ENCODE assay signal across 25 cellular contexts in the genomic region with DNA sequence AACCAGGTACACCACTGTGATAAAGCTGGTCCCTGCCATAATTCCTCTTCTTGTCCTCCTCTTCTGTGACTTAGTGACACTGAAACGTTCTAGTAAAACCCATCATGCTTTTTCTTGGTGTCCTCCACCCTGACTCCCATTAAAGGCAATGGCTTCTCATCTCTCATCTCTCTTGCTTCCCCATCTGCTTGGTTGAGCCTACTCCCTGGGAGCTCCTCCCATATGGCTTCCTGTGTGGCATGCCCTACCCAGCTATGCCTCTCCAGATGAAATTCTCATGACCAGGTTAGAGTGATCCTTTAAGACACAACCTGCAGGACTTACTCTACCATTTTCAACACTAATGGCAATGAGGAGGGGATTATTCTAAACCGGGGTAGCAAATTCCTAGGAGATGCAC. TPM values are rescaled to one million over a fixed set of nuclear protein-coding genes. Genes with fewer than 3 reads are reported as not detected.
DNase-seq lines count a peak whose midpoint lies in the region; FAIRE-seq and TF ChIP-seq lines count a peak whose summit lies in the region.
"Had no signal": no experiment of that assay in that cellular context is flagged by ENCODE, and none has a peak within 500 bp of the region (broad histone marks: within the 10 kb centered on the region; RNA-seq: fewer than 3 reads in every experiment).

No MANE protein-coding gene starts in this region.

- no peak overlapping the region for H3K9ac ChIP-seq in H1 (replicated peaks in 1 of 4; ENCODE audit: extremely low read depth in 1 of 4, low read depth in 3 of 4, low read length in 3 of 4)
- H3K9ac ChIP-seq in neural progenitor cell: no peak overlapping the region
- H3K9ac ChIP-seq: SK-N-SH had no signal

- no peak overlapping the region for H2BK12ac ChIP-seq in H1 (ENCODE audit: low read depth, low read length)

- no peak for TF ChIP-seq POLR2A in H1 (IDR thresholded peaks at IDR 0.05; ENCODE audit: control extremely low read depth in 1 of 2, low read depth in 2 of 2, low read length in 2 of 2)

- H3K4ac ChIP-seq in H1 (replicated peaks; ENCODE audit: insufficient read length, low read depth, low read length): no peak overlapping the region

- peaks cover 9% of the 10 kb centered on the region for H3K9me3 Mint-ChIP-seq in activated CD4-positive, alpha-beta memory T cell treated with anti-CD3 and anti-CD28 coated beads for 36 hours
- H3K9me3 Mint-ChIP-seq in neural progenitor cell: no peaks in the 10 kb centered on the region

- no peak overlapping the region for H3K14ac ChIP-seq in H1 (ENCODE audit: insufficient read length)

- H3K27ac ChIP-seq in H1 (ENCODE audit: low read depth, low read length) (no peak overlapping the region), neural progenitor cell (no peak overlapping the region)
- H3K27ac ChIP-seq: foreskin keratinocyte, RWPE1, tibial nerve had no signal

- peak; percentile 57 for DNase-seq in activated effector memory CD4-positive, alpha-beta T cell treated with anti-CD3 and anti-CD28 coated beads, Interleukin-2, amount 50 U/mL, for 16 hours
- DNase-seq in activated effector memory CD4-positive, alpha-beta T cell treated with Interleukin-2 at 50 U/mL for 16 hours: no peak
- peak; percentile 57 for DNase-seq in Jurkat, Clone E6-1 (ENCODE audit: low read depth, low spot score)
- DNase-seq in activated CD4-positive, alpha-beta memory T cell treated with anti-CD3 and anti-CD28 coated beads for 36 hours: no peak
- DNase-seq in H1 (ENCODE audit: low read depth in 1 of 2, low spot score in 2 of 2) (no peak), NCI-H2107 treated with DMSO at 0.1 percent for 48 hours (lab: John Stamatoyannopoulos, UW; ENCODE audit: unreplicated experiment) (no peak), neural progenitor cell (ENCODE audit: low spot score) (no peak)
- DNase-seq: activated CD4-positive, alpha-beta T cell treated with anti-CD3 and anti-CD28 coated beads for 48 hours; anterior cingulate cortex; Caco-2; caudate nucleus; erythroblast; foreskin keratinocyte; hippocampal formation; mucosa of descending colon; NCI-H187; SK-N-SH had no signal

- H3K9me3 ChIP-seq in H1 (ENCODE audit: insufficient read depth in 2 of 2, low read depth in 1 of 2, low read length in 1 of 2) (no peaks in the 10 kb centered on the region), neural progenitor cell (ENCODE audit: low read depth) (no peaks in the 10 kb centered on the region)
- H3K9me3 ChIP-seq: Caco-2, mucosa of descending colon, SK-N-SH had no signal

- H2BK20ac ChIP-seq in H1 (ENCODE audit: low read length): no peak overlapping the region

- H3K27ac Mint-ChIP-seq in activated CD4-positive, alpha-beta memory T cell treated with anti-CD3 and anti-CD28 coated beads for 36 hours: peak overlapping the region; percentile 39
- H3K27ac Mint-ChIP-seq in neural progenitor cell: no peak overlapping the region
- H3K27ac Mint-ChIP-seq: IgD-negative memory B cell had no signal

- no peaks in the 10 kb centered on the region for H3K79me1 ChIP-seq in H1 (ENCODE audit: low read depth, low read length)

- H3K56ac ChIP-seq in H1 (replicated peaks; ENCODE audit: insufficient read length, low read depth, low read length): no peak overlapping the region

- H4K8ac ChIP-seq in H1 (ENCODE audit: extremely low read depth, insufficient read depth, low read length): no peak overlapping the region

- H3F3A ChIP-seq in neural progenitor cell (ENCODE audit: low read depth): no peaks in the 10 kb centered on the region

- H3K79me2 ChIP-seq in H1 (ENCODE audit: control insufficient read depth in 1 of 2, insufficient read depth in 2 of 2, low read length in 2 of 2): no peaks in the 10 kb centered on the region
- no peaks in the 10 kb centered on the region for H3K79me2 ChIP-seq in neural progenitor cell (ENCODE audit: low read depth)

- FAIRE-seq in H1 (lab: Jason Lieb, UNC): no peak
- FAIRE-seq: islet of Langerhans had no signal

- no peaks in the 10 kb centered on the region for H3K23me2 ChIP-seq in H1 (ENCODE audit: low read depth, low read length)

- H4K5ac ChIP-seq in H1 (ENCODE audit: insufficient read length, low read depth, low read length): no peak overlapping the region

- no peaks in the 10 kb centered on the region for H4K20me1 ChIP-seq in H1 (replicated peaks in 1 of 2; ENCODE audit: control insufficient read depth in 1 of 2, insufficient read depth in 2 of 2, low read length in 2 of 2)
- no peaks in the 10 kb centered on the region for H4K20me1 ChIP-seq in neural progenitor cell (ENCODE audit: low read depth)

- CTCF ChIA-PET in activated CD4-positive, alpha-beta memory T cell treated with anti-CD3 and anti-CD28 coated beads for 36 hours (lab: Charles Lee): no interaction called here
- CTCF ChIA-PET in H1 (lab: Charles Lee; ENCODE audit: partially characterized antibody): interaction anchor here (1.0 to 1.8 kb wide), 2 partner anchors 15 to 114 kb away, joined by 3 to 5 read pairs; no protein-coding TSS in a partner anchor

- no peak overlapping the region for H3K4me3 Mint-ChIP-seq in activated CD4-positive, alpha-beta memory T cell treated with anti-CD3 and anti-CD28 coated beads for 36 hours
- H3K4me3 Mint-ChIP-seq in neural progenitor cell: no peak overlapping the region

- H3K4me1 ChIP-seq in H1 (replicated peaks in 1 of 4; ENCODE audit: control insufficient read depth in 3 of 4, insufficient read depth in 4 of 4, low read length in 3 of 4) (no peaks in the 10 kb centered on the region), neural progenitor cell (no peaks in the 10 kb centered on the region)
- H3K4me1 ChIP-seq: Caco-2, tibial nerve had no signal

- H3K27me3 ChIP-seq in H1 (replicated peaks in 1 of 4; ENCODE audit: control insufficient read depth in 3 of 4, extremely low read depth in 1 of 4, insufficient read depth in 3 of 4, low read length in 3 of 4) (no peaks in the 10 kb centered on the region), neural progenitor cell (peaks cover 21% of the 10 kb centered on the region)
- H3K27me3 ChIP-seq: tibial nerve had no signal

- peaks cover 83% of the 10 kb centered on the region for H3K4me1 Mint-ChIP-seq in activated CD4-positive, alpha-beta memory T cell treated with anti-CD3 and anti-CD28 coated beads for 36 hours (ENCODE audit: low read depth)
- no peaks in the 10 kb centered on the region for H3K4me1 Mint-ChIP-seq in neural progenitor cell

- POLR2A ChIA-PET in activated CD4-positive, alpha-beta memory T cell treated with anti-CD3 and anti-CD28 coated beads for 36 hours (lab: Charles Lee): no interaction called here
- POLR2A ChIA-PET in H1 (lab: Charles Lee; ENCODE audit: partially characterized antibody): no interaction called here

- no peak overlapping the region for H3K18ac ChIP-seq in H1 (ENCODE audit: extremely low read depth, low read length)

- peak overlapping the region; percentile 22; the same call in 1 of the 2 replicates for H2AFZ ChIP-seq in H1 (ENCODE audit: low read length)
- no peak overlapping the region for H2AFZ ChIP-seq in neural progenitor cell (replicated peaks)

- TF ChIP-seq CTCF in H1 (IDR thresholded peaks at IDR 0.05; ENCODE audit: control extremely low read depth in 1 of 3, insufficient read depth in 1 of 3, low read depth in 1 of 3, low read length in 3 of 3) (no peak), neural progenitor cell (IDR thresholded peaks at IDR 0.05) (no peak)

- no peaks in the 10 kb centered on the region for H3K36me3 ChIP-seq in H1 (ENCODE audit: control insufficient read depth in 2 of 4, insufficient read depth in 4 of 4, low read length in 3 of 4)
- no peaks in the 10 kb centered on the region for H3K36me3 ChIP-seq in neural progenitor cell
- H3K36me3 ChIP-seq: tibial nerve had no signal

- WGBS in H1 (ENCODE audit: extremely low coverage in 1 of 2, insufficient coverage in 1 of 2, insufficient read length in 1 of 2, insufficient replicate concordance in 2 of 2, low coverage in 1 of 2, low lambda C conversion rate in 2 of 2, missing lambda C conversion rate in 1 of 2), 2 experiments: 80% methylated on average over 2 of the region's 2 CpGs; no CpG with 5 or more reads in 1 of the 2 experiments

- H3K23ac ChIP-seq in H1 (ENCODE audit: insufficient read length): no peak overlapping the region

- no peaks in the 10 kb centered on the region for H3K27me3 Mint-ChIP-seq in activated CD4-positive, alpha-beta memory T cell treated with anti-CD3 and anti-CD28 coated beads for 36 hours
- peaks cover 4% of the 10 kb centered on the region for H3K27me3 Mint-ChIP-seq in neural progenitor cell (ENCODE audit: insufficient read depth, low read depth)

- no peak overlapping the region for H2BK15ac ChIP-seq in H1 (ENCODE audit: low read length)

- no peak overlapping the region for H4K91ac ChIP-seq in H1 (replicated peaks; ENCODE audit: insufficient read length, low read length)

- no peak overlapping the region for H2BK5ac ChIP-seq in H1 (ENCODE audit: low read depth, low read length)

- no peak overlapping the region for H3K4me3 ChIP-seq in Jurkat, Clone E6-1 (ENCODE audit: low read length)
- H3K4me3 ChIP-seq in H1 (ENCODE audit: extremely low read depth in 1 of 4, insufficient read depth in 2 of 4, low read depth in 3 of 4, low read length in 4 of 4): no peak overlapping the region
- H3K4me3 ChIP-seq in neural progenitor cell: no peak overlapping the region
- H3K4me3 ChIP-seq: mucosa of descending colon, skin epidermis, tibial nerve had no signal

- no peak overlapping the region for H2AK5ac ChIP-seq in H1 (ENCODE audit: low read depth, low read length)

- H3K36me3 Mint-ChIP-seq in activated CD4-positive, alpha-beta memory T cell treated with anti-CD3 and anti-CD28 coated beads for 36 hours: peaks cover 31% of the 10 kb centered on the region
- no peaks in the 10 kb centered on the region for H3K36me3 Mint-ChIP-seq in neural progenitor cell

- H2BK120ac ChIP-seq in H1 (replicated peaks; ENCODE audit: low read depth, low read length): no peak overlapping the region

- no peak for TF ChIP-seq EP300 in H1 (IDR thresholded peaks at IDR 0.05; ENCODE audit: borderline replicate concordance in 1 of 2, low read depth in 2 of 2, low read length in 2 of 2)

- intact Hi-C loops in activated CD4-positive, alpha-beta memory T cell treated with anti-CD3 and anti-CD28 coated beads for 36 hours (cut with micrococcal nuclease): no loop called here

- TF ChIP-seq RAD21 in H1 (IDR thresholded peaks at IDR 0.05 in 1 of 2, conservative IDR thresholded peaks at IDR 0.05 in 1 of 2; ENCODE audit: low read depth in 2 of 2, low read length in 2 of 2): no peak

- no peak overlapping the region for H3K4me2 ChIP-seq in H1 (ENCODE audit: insufficient read depth in 1 of 2, low read depth in 2 of 2, low read length in 2 of 2)
- no peak overlapping the region for H3K4me2 ChIP-seq in neural progenitor cell
- H3K4me2 ChIP-seq: SK-N-SH had no signal

RNA-seq across cellular contexts. Expression of a gene that starts 6.3 kb away (rescaled TPM):
- polyA plus RNA-seq in Jurkat, Clone E6-1 (2012; ENCODE audit: insufficient read depth, insufficient read length): 46.1 TPM
- 10 to 100 TPM; 27.9 to 28.5 TPM for total RNA-seq in activated CD4-positive, alpha-beta memory T cell treated with anti-CD3 and anti-CD28 coated beads for 36 hours
- total RNA-seq in H1 (2021; fragmentation: NEBNext Ultra II Directional; extraction: Animal tissue kit (Norgen Biotek cat#: 25700)): not detected in 2 replicates
- polyA plus RNA-seq in H1 (2011; rRNA removed): 0.03 and 0.08 TPM in 2 replicates
- not detected for polyA plus RNA-seq in H1 (2011; cell fraction: cytosol; rRNA removed)
- not detected for polyA plus RNA-seq in H1 (2011; cell fraction: nucleus; rRNA removed)
- not detected in 4 replicates for polyA plus RNA-seq in H1 (2012, experiment 1 of 2)
- not detected for polyA plus RNA-seq in H1 (2012, experiment 2 of 2)
- not detected for polyA plus RNA-seq in H1 (2013, experiment 1 of 2)
- not detected for polyA plus RNA-seq in H1 (2013, experiment 2 of 2)
- not detected in 2 replicates for polyA minus RNA-seq in H1 (2011; rRNA and poly(A)+ RNA removed)
- polyA minus RNA-seq in H1 (2011; cell fraction: cytosol; rRNA and poly(A)+ RNA removed): not detected
- not detected for polyA minus RNA-seq in H1 (2011; cell fraction: nucleus; rRNA and poly(A)+ RNA removed)
- total RNA-seq in neural progenitor cell (ENCODE audit: low replicate concordance): not detected in 2 replicates
- total RNA-seq: Caco-2, Daoy, foreskin keratinocyte, H4, pulmonary artery endothelial cell had no signal
- polyA plus RNA-seq: foreskin keratinocyte, SK-N-SH had no signal

RNA-seq across cellular contexts. Expression of a gene that starts 31.5 kb away (rescaled TPM):
- polyA plus RNA-seq in Jurkat, Clone E6-1 (2012; ENCODE audit: insufficient read depth, insufficient read length): 3.8 TPM
- 1 to 10 TPM; 1.3 to 2.0 TPM for total RNA-seq in activated CD4-positive, alpha-beta memory T cell treated with anti-CD3 and anti-CD28 coated beads for 36 hours
- total RNA-seq in H1 (2021; fragmentation: NEBNext Ultra II Directional; extraction: Animal tissue kit (Norgen Biotek cat#: 25700)): 0.54 and 0.99 TPM in 2 replicates
- 0.14 and 0.28 TPM in 2 replicates for polyA plus RNA-seq in H1 (2011; rRNA removed)
- 0.10 TPM for polyA plus RNA-seq in H1 (2011; cell fraction: cytosol; rRNA removed)
- polyA plus RNA-seq in H1 (2011; cell fraction: nucleus; rRNA removed): 0.40 TPM
- polyA plus RNA-seq in H1 (2012, experiment 1 of 2): 0.12 to 0.31 TPM in 2 of 4 replicates, not detected in the others
- 0.17 TPM for polyA plus RNA-seq in H1 (2012, experiment 2 of 2)
- polyA plus RNA-seq in H1 (2013, experiment 1 of 2): not detected
- polyA plus RNA-seq in H1 (2013, experiment 2 of 2): 0.07 TPM
- 0.32 TPM in 1 of 2 replicates, not detected in the other for polyA minus RNA-seq in H1 (2011; rRNA and poly(A)+ RNA removed)
- not detected for polyA minus RNA-seq in H1 (2011; cell fraction: cytosol; rRNA and poly(A)+ RNA removed)
- not detected for polyA minus RNA-seq in H1 (2011; cell fraction: nucleus; rRNA and poly(A)+ RNA removed)
- total RNA-seq in neural progenitor cell (ENCODE audit: low replicate concordance): 0.62 TPM in 1 of 2 replicates, not detected in the other
- total RNA-seq: Caco-2 had no signal

Comparison
In these comparisons a context has a peak if more than half of its experiments do, and no peak if none do; other contexts are left out.
1. DNase-seq: peak in activated effector memory CD4-positive, alpha-beta T cell treated with anti-CD3 and anti-CD28 coated beads, Interleukin-2, amount 50 U/mL, for 16 hours (single experiment) and Jurkat, Clone E6-1 (single experiment); none in activated effector memory CD4-positive, alpha-beta T cell treated with Interleukin-2 at 50 U/mL for 16 hours (single experiment), activated CD4-positive, alpha-beta memory T cell treated with anti-CD3 and anti-CD28 coated beads for 36 hours (single experiment), H1 (0 of 2), NCI-H2107 treated with DMSO at 0.1 percent for 48 hours (single experiment) and neural progenitor cell (single experiment).
2. RNA of a gene that starts 6.3 kb away (total RNA-seq): 27.9 to 28.5 TPM in activated CD4-positive, alpha-beta memory T cell treated with anti-CD3 and anti-CD28 coated beads for 36 hours; not detected in H1 and not detected in neural progenitor cell; every median in the first group is over 10 times any median in the second.